In genomic region chr3:65617787-65618186, GRCh38 we compare ENCODE assay signal across 25 cellular contexts.
"Had no signal": no experiment of that assay in that cellular context is flagged by ENCODE, and none has a peak within 500 bp of the region (broad histone marks: within the 10 kb centered on the region; RNA-seq: fewer than 3 reads in every experiment).

No MANE protein-coding gene starts in this region.

- H3K36me3 ChIP-seq: adrenal gland, breast epithelium, Peyer's patch, WERI-Rb-1 had no signal

- H3K4me3 ChIP-seq: adrenal gland, breast epithelium, Peyer's patch had no signal

- H3K4me1 ChIP-seq: adrenal gland, breast epithelium, Peyer's patch had no signal

- H3K9me3 ChIP-seq: adrenal gland, breast epithelium, Peyer's patch had no signal

- FAIRE-seq: TTC549 had no signal

- H3K27ac ChIP-seq: adrenal gland, breast epithelium, Peyer's patch, RWPE1, WERI-Rb-1 had no signal

- ATAC-seq: activated CD8-positive, alpha-beta T cell treated with anti-CD3 and anti-CD28 coated beads for 36 hours; activated T-cell treated with anti-CD3 and anti-CD28 coated beads, Interleukin-2, amount 50 U/mL, for 72 hours; T-helper 17 cell had no signal

- DNase-seq: activated CD4-positive, alpha-beta T cell treated with anti-CD3 and anti-CD28 coated beads for 4 hours; activated CD8-positive, alpha-beta memory T cell treated with anti-CD3 and anti-CD28 coated beads, Interleukin-2, amount 50 U/mL, for 4 hours; activated CD8-positive, alpha-beta T cell treated with anti-CD3 and anti-CD28 coated beads for 36 hours; activated gamma-delta T cell treated with Interleukin-2 at 50 U/mL for 16 hours; activated naive CD4-positive, alpha-beta T cell treated with anti-CD3 and anti-CD28 coated beads, Interleukin-2, amount 50 U/mL, for 16 hours; activated naive CD8-positive, alpha-beta T cell treated with anti-CD3 and anti-CD28 coated beads, Interleukin-2, amount 10 ng/mL, durations not matched to agents 7 days and 5 days; activated T-cell treated with anti-CD3 and anti-CD28 coated beads, Interleukin-2, amount 50 U/mL, for 72 hours; adrenal gland; anterior cingulate cortex; central memory CD4-positive, alpha-beta T cell; Karpas-422; NCI-H1048; NCI-H146; NCI-H187 treated with DMSO at 0.1 percent for 48 hours; NCI-H2081 treated with DMSO at 0.1 percent for 48 hours; NCI-H446; NCI-H524; Peyer's patch; SHP77 treated with DMSO at 0.1 percent for 48 hours; T-helper 17 cell; T-helper 9 cell; WERI-Rb-1 had no signal

- H3K27me3 ChIP-seq: adrenal gland, breast epithelium, Peyer's patch had no signal
